ENCODE assay signal across 8 cellular contexts in the genomic region with DNA sequence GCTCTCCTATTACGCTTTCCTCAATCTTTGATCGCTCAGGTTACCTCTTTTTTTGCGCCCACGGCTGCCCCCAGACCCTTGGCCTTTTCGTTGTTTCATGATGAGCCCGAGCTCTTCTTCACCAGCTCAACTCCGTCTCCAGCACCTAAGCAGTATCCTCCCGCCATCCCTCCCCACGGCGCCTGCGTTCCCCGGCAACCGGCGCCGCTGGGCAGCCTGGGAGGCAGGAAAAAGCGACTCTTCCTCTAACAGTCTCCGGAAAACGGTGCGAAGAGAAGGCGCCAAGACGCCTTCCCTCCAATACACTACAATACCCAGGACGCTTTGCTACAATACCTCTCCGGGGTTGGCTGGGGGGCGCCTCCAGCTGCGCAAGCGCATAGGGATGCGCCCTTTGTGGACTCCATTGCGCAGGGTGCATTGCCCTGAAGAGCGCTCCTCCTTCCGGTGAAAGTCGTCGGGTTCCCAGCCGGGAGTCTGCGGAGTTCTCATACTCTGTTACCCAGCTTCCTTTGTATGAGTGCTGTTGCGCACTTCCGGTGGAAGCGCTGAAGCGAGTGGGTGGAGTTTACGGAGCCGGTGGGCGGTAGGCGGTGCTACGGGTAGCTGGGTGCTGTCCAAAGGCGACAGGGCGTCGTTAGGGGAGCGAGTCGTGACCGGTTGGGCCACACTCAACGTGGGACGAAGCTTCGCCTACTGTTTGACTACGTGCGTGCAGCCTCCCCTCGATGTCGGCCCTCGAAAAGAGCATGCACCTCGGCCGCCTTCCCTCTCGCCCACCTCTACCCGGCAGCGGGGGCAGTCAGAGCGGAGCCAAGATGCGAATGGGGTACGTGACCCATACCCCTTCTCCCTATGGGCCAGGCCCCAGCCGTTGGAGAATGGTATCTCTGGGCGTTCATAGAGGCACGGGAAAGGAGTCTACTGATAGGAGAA. TPM values are rescaled to one million over a fixed set of nuclear protein-coding genes. Genes with fewer than 3 reads are reported as not detected.
A peak's percentile ranks its signal among the peaks of the same experiment; 100 is the strongest.
DNase-seq lines count a peak whose midpoint lies in the region; ATAC-seq, FAIRE-seq and TF ChIP-seq lines count a peak whose summit lies in the region.

Gene C2CD3 (minus strand): TSS at position 309 of the 936 bp plus-strand sequence. CDS start 210 bp downstream, at position 99.
Gene PPME1 (plus strand): TSS at position 596 of the 936 bp plus-strand sequence. CDS start 133 bp downstream, at position 729.

- H3K4me1 Mint-ChIP-seq in activated T-helper 17 cell treated with anti-CD3 and anti-CD28 coated beads, Interleukin-2, amount 50 U/mL, for 72 hours, result peaks cover 6% of the 10 kb centered on the region
- peaks cover 5 to 29% (median 14%) of the 10 kb centered on the region in 4 donors for H3K4me1 Mint-ChIP-seq in naive thymus-derived CD8-positive, alpha-beta T cell

- H3K27ac Mint-ChIP-seq in activated T-helper 17 cell treated with anti-CD3 and anti-CD28 coated beads, Interleukin-2, amount 50 U/mL, for 72 hours, result no peak within 1 kb of the TSS
- H3K27ac Mint-ChIP-seq in naive thymus-derived CD8-positive, alpha-beta T cell, result no peak within 1 kb of the TSS

- peak; percentile 90 for FAIRE-seq in H54 (lab: Jason Lieb, UNC)

- DNase-seq in ELR (ENCODE audit: low read depth) (peak; percentile 99), H54 (ENCODE audit: insufficient read length, low spot score) (peak; percentile 84), LoVo (ENCODE audit: low spot score) (peak; percentile 99), RWPE1 (ENCODE audit: low spot score) (peak; percentile 97), fibroblast of peridontal ligament (ENCODE audit: extremely low read depth) (peak; percentile 99)
- DNase-seq in naive thymus-derived CD8-positive, alpha-beta T cell, result peak; percentile 93 to 99 (median 98)
- peak; percentile 91 to 99 (median 98) for DNase-seq in stimulated activated naive CD4-positive, alpha-beta T cell (lab: John Stamatoyannopoulos, UW)

- peak; percentile 98 for ATAC-seq in activated T-helper 17 cell treated with anti-CD3 and anti-CD28 coated beads, Interleukin-2, amount 50 U/mL, for 72 hours (replicated peaks)
- ATAC-seq in naive thymus-derived CD8-positive, alpha-beta T cell, result peak; percentile 94 to 96

- TF ChIP-seq CTCF in RWPE1 (conservative IDR thresholded peaks at IDR 0.05; ENCODE audit: low read depth), result peak; percentile 17; the same call in 1 of the 2 replicates

- TF ChIP-seq POLR2A in H54 (IDR thresholded peaks at IDR 0.05; ENCODE audit: low read depth, low read length), result peak; percentile 99

- CTCF ChIA-PET in RWPE1 (lab: Yijun Ruan, JAX), result interaction anchor here (0.6 kb wide), 1 partner anchor 9 kb away, joined by 4 read pairs; no protein-coding TSS in a partner anchor

- H3K36me3 Mint-ChIP-seq in activated T-helper 17 cell treated with anti-CD3 and anti-CD28 coated beads, Interleukin-2, amount 50 U/mL, for 72 hours (ENCODE audit: low read depth), result peaks cover 50% of the 10 kb centered on the region
- H3K36me3 Mint-ChIP-seq in naive thymus-derived CD8-positive, alpha-beta T cell, result peaks cover 6 to 25% (median 20%) of the 10 kb centered on the region in 3 donors

- peak within 1 kb of the TSS; percentile 88 for H3K27ac ChIP-seq in RWPE1

- POLR2A ChIA-PET in RWPE1 (lab: Yijun Ruan, JAX; ENCODE audit: low non-redundant PET), result interaction anchor here (0.5 to 0.6 kb wide), 7 partner anchors 13 to 322 kb away, joined by 3 to 8 read pairs (median 3); no protein-coding TSS in a partner anchor
- POLR2A ChIA-PET in naive thymus-derived CD8-positive, alpha-beta T cell (lab: Charles Lee), result interaction anchor here (1.0 to 2.6 kb wide), 13 partner anchors 12 to 391 kb away, joined by 3 to 16 read pairs (median 4); partner anchors contain the start of genes LIPT2 and PGM2L1

- H3K9me3 Mint-ChIP-seq in activated T-helper 17 cell treated with anti-CD3 and anti-CD28 coated beads, Interleukin-2, amount 50 U/mL, for 72 hours, result no peaks in the 10 kb centered on the region
- no peaks in the 10 kb centered on the region for H3K9me3 Mint-ChIP-seq in naive thymus-derived CD8-positive, alpha-beta T cell

- H3K27me3 Mint-ChIP-seq in activated T-helper 17 cell treated with anti-CD3 and anti-CD28 coated beads, Interleukin-2, amount 50 U/mL, for 72 hours, result no peaks in the 10 kb centered on the region
- no peaks in the 10 kb centered on the region for H3K27me3 Mint-ChIP-seq in naive thymus-derived CD8-positive, alpha-beta T cell

- H3K4me3 Mint-ChIP-seq in activated T-helper 17 cell treated with anti-CD3 and anti-CD28 coated beads, Interleukin-2, amount 50 U/mL, for 72 hours, result no peak within 1 kb of the TSS
- no peak within 1 kb of the TSS for H3K4me3 Mint-ChIP-seq in naive thymus-derived CD8-positive, alpha-beta T cell

RNA-seq across cellular contexts. Expression of gene C2CD3, which starts in this region (rescaled TPM):
- total RNA-seq in activated T-helper 17 cell treated with anti-CD3 and anti-CD28 coated beads, Interleukin-2, amount 50 U/mL, for 72 hours, result 10 to 100 TPM; 35.3 to 37.9 TPM
- 10 to 100 TPM; 31.1 to 42.5 TPM for total RNA-seq in naive thymus-derived CD8-positive, alpha-beta T cell
- 10 to 100 TPM in 1 of 3 donors, 1 to 10 TPM in 2; 4.1 to 12.1 (median 6.2) TPM for polyA plus RNA-seq in naive thymus-derived CD8-positive, alpha-beta T cell

RNA-seq across cellular contexts. Expression of gene PPME1, which starts in this region (rescaled TPM):
- 10 to 100 TPM; 47.9 to 98.5 TPM for total RNA-seq in activated T-helper 17 cell treated with anti-CD3 and anti-CD28 coated beads, Interleukin-2, amount 50 U/mL, for 72 hours
- total RNA-seq in naive thymus-derived CD8-positive, alpha-beta T cell, result 10 to 100 TPM; 14.0 to 23.7 TPM
- 10 to 100 TPM; 10.3 to 14.2 (median 10.9) TPM for polyA plus RNA-seq in naive thymus-derived CD8-positive, alpha-beta T cell

Comparison
In these comparisons a context has a peak if more than half of its experiments do, and no peak if none do; other contexts are left out.
1. Peak in every context shown above with its lines: DNase-seq, ATAC-seq and H3K27ac ChIP-seq.